8 cellular contexts compared by ENCODE assay signal in genomic region chr2:55419514-55420243, GRCh38. TPM values are rescaled to one million over a fixed set of nuclear protein-coding genes. Genes with fewer than 3 reads are reported as not detected.
DNase-seq lines count a peak whose midpoint lies in the region; ATAC-seq and TF ChIP-seq lines count a peak whose summit lies in the region.

TSS of gene CCDC88A (minus strand) at chr2:55419856. CDS start at chr2:55419079, 777 bp downstream.

- peak within 1 kb of the TSS; percentile 82 for H3K9ac ChIP-seq in OCI-LY1 (ENCODE audit: low read length)

- peak; percentile 12; the same call in 1 of the 2 replicates for TF ChIP-seq CTCF in OCI-LY1 (IDR thresholded peaks at IDR 0.05; ENCODE audit: low read length)
- no peak for TF ChIP-seq CTCF in epithelial cell of esophagus (IDR thresholded peaks at IDR 0.05; ENCODE audit: insufficient read depth, low read depth, low read length, missing control alignments)

- H3K4me3 ChIP-seq in OCI-LY1 (ENCODE audit: low read depth, low read length, poor library complexity, severe bottlenecking) (peak within 1 kb of the TSS; percentile 72), epithelial cell of esophagus (ENCODE audit: low read length) (peak within 1 kb of the TSS; percentile 65), mononuclear cell (ENCODE audit: low read length) (peak within 1 kb of the TSS; percentile 90)

- H3K27me3 ChIP-seq in OCI-LY1 (ENCODE audit: insufficient read depth, low read length) (no peaks in the 10 kb centered on the region), mononuclear cell (ENCODE audit: insufficient read depth, low read length) (no peaks in the 10 kb centered on the region)

- H4K20me1 ChIP-seq in OCI-LY1 (ENCODE audit: insufficient read depth, low read length) = no peaks in the 10 kb centered on the region

- ATAC-seq in GM21515 (IDR thresholded peaks at IDR 0.05; ENCODE audit: unreplicated experiment) = peak; percentile 81

- H3K9me3 ChIP-seq in OCI-LY1 (ENCODE audit: low read length) (no peaks in the 10 kb centered on the region), mononuclear cell (ENCODE audit: low read depth, low read length) (no peaks in the 10 kb centered on the region)

- DNase-seq in DMS 273 (lab: John Stamatoyannopoulos, UW; ENCODE audit: unreplicated experiment) (peak; percentile 99), HuH-7 (ENCODE audit: low spot score) (peak; percentile 95), activated T-cell treated with anti-CD3 and anti-CD28 coated beads for 1 hour (ENCODE audit: low read depth) (peak; percentile 72), epithelial cell of esophagus (ENCODE audit: low read depth) (peak; percentile 99)
- DNase-seq in stimulated activated CD8-positive, alpha-beta memory T cell treated with anti-CD3 and anti-CD28 coated beads, Interleukin-2, amount 100 ng/mL, for 48 hours (ENCODE audit: low read depth in 2 of 2) = peak; percentile 77 to 84

- peaks cover 57% of the 10 kb centered on the region for H3K79me2 ChIP-seq in OCI-LY1 (ENCODE audit: insufficient read depth, low read length)

- no peaks in the 10 kb centered on the region for H3F3A ChIP-seq in OCI-LY1 (ENCODE audit: insufficient read depth, low read length)

- H2AFZ ChIP-seq in OCI-LY1 (ENCODE audit: low read length) = 0 out of 2 replicates have a peak within 1 kb of the TSS, but pooled peaks have one; percentile 5

- no peaks in the 10 kb centered on the region for H3K9me2 ChIP-seq in OCI-LY1 (ENCODE audit: low read depth, low read length)

- peaks cover 6% of the 10 kb centered on the region; the same call in 1 of the 2 replicates for H3K36me3 ChIP-seq in OCI-LY1 (ENCODE audit: insufficient read depth, low read length)

- peak within 1 kb of the TSS; percentile 80 for H3K27ac ChIP-seq in OCI-LY1 (ENCODE audit: low read depth, low read length, poor library complexity, severe bottlenecking)

- H3K4me2 ChIP-seq in OCI-LY1 (ENCODE audit: low read length) = peak within 1 kb of the TSS; percentile 87

- peaks cover 62% of the 10 kb centered on the region for H3K4me1 ChIP-seq in OCI-LY1 (ENCODE audit: insufficient read depth, low read length, severe bottlenecking)
- peaks cover 43% of the 10 kb centered on the region for H3K4me1 ChIP-seq in mononuclear cell (ENCODE audit: insufficient read depth, low read length)

RNA-seq across cellular contexts. Expression of gene CCDC88A, which starts in this region (rescaled TPM):
- total RNA-seq in mononuclear cell = 50.3 TPM

Comparison
In these comparisons a context has a peak if more than half of its experiments do, and no peak if none do; other contexts are left out.
1. Peak in every context shown above with its lines: DNase-seq, ATAC-seq, H3K4me3 ChIP-seq and H3K27ac ChIP-seq.